In genomic region chr17:50398672-50399071, GRCh38 we compare ENCODE assay signal across 1 cellular context. TPM values are rescaled to one million over a fixed set of nuclear protein-coding genes. Genes with fewer than 3 reads are reported as not detected.
"Had no signal": no experiment of that assay in that cellular context is flagged by ENCODE, and none has a peak within 500 bp of the region (broad histone marks: within the 10 kb centered on the region; RNA-seq: fewer than 3 reads in every experiment).

No MANE protein-coding gene starts in this region.

RNA-seq across cellular contexts. Expression of gene EME1, which starts 25.6 kb away (rescaled TPM):
- total RNA-seq: esophagus muscularis mucosa had no signal
